ENCODE assay signal across 21 cellular contexts in the genomic region with DNA sequence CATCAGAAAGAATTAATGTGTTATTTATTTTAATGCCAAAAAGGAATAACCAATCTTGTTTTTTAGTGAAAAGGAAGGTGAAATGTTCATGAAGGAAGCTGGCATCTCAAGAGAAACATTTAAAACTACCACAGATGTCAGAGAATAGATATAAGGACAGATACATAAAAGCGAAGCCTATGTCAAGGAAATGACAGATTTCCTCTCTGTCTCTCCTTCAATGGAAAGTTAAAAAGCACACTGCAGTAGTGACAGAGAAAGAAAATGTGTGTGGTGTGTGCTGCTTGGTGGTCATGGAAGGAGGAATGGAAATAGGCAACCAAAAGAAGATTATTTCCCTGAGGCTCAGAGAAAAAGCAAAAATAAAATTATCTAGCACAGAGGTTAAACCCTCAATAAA. TPM values are rescaled to one million over a fixed set of nuclear protein-coding genes. Genes with fewer than 3 reads are reported as not detected.
DNase-seq lines count a peak whose midpoint lies in the region; ATAC-seq and TF ChIP-seq lines count a peak whose summit lies in the region.
"Had no signal": no experiment of that assay in that cellular context is flagged by ENCODE, and none has a peak within 500 bp of the region (broad histone marks: within the 10 kb centered on the region; RNA-seq: fewer than 3 reads in every experiment).

No MANE protein-coding gene starts in this region.

- H3K9me3 ChIP-seq in naive thymus-derived CD4-positive, alpha-beta T cell (ENCODE audit: control insufficient read depth in 2 of 3, low read length in 3 of 3): no peaks in the 10 kb centered on the region
- H3K9me3 ChIP-seq: A549 had no signal

- peaks cover 6% of the 10 kb centered on the region for H4K20me1 ChIP-seq in GM23338 (replicated peaks; ENCODE audit: insufficient read depth)

- H3K36me3 ChIP-seq in GM23338 (ENCODE audit: insufficient read depth): no peaks in the 10 kb centered on the region
- no peaks in the 10 kb centered on the region for H3K36me3 ChIP-seq in naive thymus-derived CD4-positive, alpha-beta T cell (ENCODE audit: control insufficient read depth in 2 of 3, insufficient read depth in 3 of 3, low read length in 3 of 3)

- no peaks in the 10 kb centered on the region for H3K9me2 ChIP-seq in GM23338 (ENCODE audit: insufficient read depth)

- CTCF ChIA-PET in activated naive CD4-positive, alpha-beta T cell treated with anti-CD3 and anti-CD28 coated beads, Interleukin-2, amount 10 ng/mL, durations not matched to agents 7 days and 5 days (lab: Charles Lee): no interaction called here
- CTCF ChIA-PET in naive thymus-derived CD4-positive, alpha-beta T cell (lab: Charles Lee): interaction anchor here (1.3 kb wide), 1 partner anchor 16 kb away, joined by 4 read pairs; no protein-coding TSS in a partner anchor

- peaks cover 94% of the 10 kb centered on the region for H3K27me3 ChIP-seq in GM23338 (ENCODE audit: insufficient read depth)
- no peaks in the 10 kb centered on the region for H3K27me3 ChIP-seq in naive thymus-derived CD4-positive, alpha-beta T cell (ENCODE audit: control insufficient read depth in 2 of 2, insufficient read depth in 2 of 2, low read length in 2 of 2)

- H3K36me3 Mint-ChIP-seq in activated naive CD4-positive, alpha-beta T cell treated with anti-CD3 and anti-CD28 coated beads, Interleukin-2, amount 50 U/mL, for 24 hours: no peaks in the 10 kb centered on the region
- no peaks in the 10 kb centered on the region for H3K36me3 Mint-ChIP-seq in activated naive CD4-positive, alpha-beta T cell treated with anti-CD3 and anti-CD28 coated beads, Interleukin-2, amount 10 ng/mL, durations not matched to agents 7 days and 5 days
- H3K36me3 Mint-ChIP-seq in GM23338 (ENCODE audit: low read depth): no peaks in the 10 kb centered on the region
- no peaks in the 10 kb centered on the region for H3K36me3 Mint-ChIP-seq in naive thymus-derived CD4-positive, alpha-beta T cell

- intact Hi-C loops in naive thymus-derived CD4-positive, alpha-beta T cell (cut with micrococcal nuclease): loop anchor here in 1 of 2 donors (2.0 kb wide), 1 partner anchor 16 kb away; no protein-coding TSS in a partner anchor

- H3K4me1 Mint-ChIP-seq in activated naive CD4-positive, alpha-beta T cell treated with anti-CD3 and anti-CD28 coated beads, Interleukin-2, amount 50 U/mL, for 24 hours: peaks cover 54% of the 10 kb centered on the region
- peaks cover 49% of the 10 kb centered on the region for H3K4me1 Mint-ChIP-seq in activated naive CD4-positive, alpha-beta T cell treated with anti-CD3 and anti-CD28 coated beads, Interleukin-2, amount 10 ng/mL, durations not matched to agents 7 days and 5 days
- H3K4me1 Mint-ChIP-seq in GM23338: peaks cover 61% of the 10 kb centered on the region
- peaks cover 20 to 74% (median 63%) of the 10 kb centered on the region in 7 donors for H3K4me1 Mint-ChIP-seq in naive thymus-derived CD4-positive, alpha-beta T cell

- no peak for ATAC-seq in GM23338
- peak; percentile 76 for ATAC-seq in naive thymus-derived CD4-positive, alpha-beta T cell
- no peak for ATAC-seq in SK-N-SH treated with all-trans-retinoic acid at 6 μM for 48 hours
- ATAC-seq: A549, HCT116, K562 had no signal

- peaks cover 50% of the 10 kb centered on the region for H3K4me1 ChIP-seq in GM23338 (ENCODE audit: insufficient read depth)
- H3K4me1 ChIP-seq in naive thymus-derived CD4-positive, alpha-beta T cell (ENCODE audit: control insufficient read depth in 2 of 2, insufficient read depth in 2 of 2, low read length in 2 of 2): peaks cover 0 to 31% of the 10 kb centered on the region in 2 donors
- H3K4me1 ChIP-seq: A549 had no signal

- H3K27ac Mint-ChIP-seq in activated naive CD4-positive, alpha-beta T cell treated with anti-CD3 and anti-CD28 coated beads, Interleukin-2, amount 50 U/mL, for 24 hours: peak overlapping the region; percentile 41
- H3K27ac Mint-ChIP-seq in activated naive CD4-positive, alpha-beta T cell treated with anti-CD3 and anti-CD28 coated beads, Interleukin-2, amount 10 ng/mL, durations not matched to agents 7 days and 5 days: no peak overlapping the region
- H3K27ac Mint-ChIP-seq in GM23338: no peak overlapping the region
- H3K27ac Mint-ChIP-seq in naive thymus-derived CD4-positive, alpha-beta T cell: peak overlapping the region in 8 of 9 donors; percentile 41 to 92 (median 85)
- H3K27ac Mint-ChIP-seq: HFFc6 had no signal

- H3K79me2 ChIP-seq in GM23338 (replicated peaks; ENCODE audit: insufficient read depth): no peaks in the 10 kb centered on the region

- H2AFZ ChIP-seq in GM23338: no peak overlapping the region

- peaks cover 13% of the 10 kb centered on the region for H3F3A ChIP-seq in GM23338 (replicated peaks; ENCODE audit: low read depth)

- no peak for DNase-seq in activated naive CD4-positive, alpha-beta T cell treated with anti-CD3 and anti-CD28 coated beads, Interleukin-2, amount 10 ng/mL, durations not matched to agents 7 days and 5 days
- DNase-seq in GM23338 (ENCODE audit: low spot score): no peak
- peak in 7 of 9 donors; percentile 35 to 73 (median 62) for DNase-seq in naive thymus-derived CD4-positive, alpha-beta T cell
- no peak for DNase-seq in foreskin fibroblast
- DNase-seq in midbrain (lab: John Stamatoyannopoulos, UW): no peak
- DNase-seq: AML-193, Calu3, DMS79 treated with DMSO at 0.1 percent for 48 hours, GF-D8, GOT3, H7, HFFc6 had no signal

- no peak for TF ChIP-seq CTCF in GM23338 (conservative IDR thresholded peaks at IDR 0.05; ENCODE audit: low read depth in 2 of 2)
- no peak for TF ChIP-seq CTCF in foreskin fibroblast (IDR thresholded peaks at IDR 0.05; ENCODE audit: low read depth, low read length)

- H3K27me3 Mint-ChIP-seq in activated naive CD4-positive, alpha-beta T cell treated with anti-CD3 and anti-CD28 coated beads, Interleukin-2, amount 50 U/mL, for 24 hours: no peaks in the 10 kb centered on the region
- peaks cover 15% of the 10 kb centered on the region for H3K27me3 Mint-ChIP-seq in activated naive CD4-positive, alpha-beta T cell treated with anti-CD3 and anti-CD28 coated beads, Interleukin-2, amount 10 ng/mL, durations not matched to agents 7 days and 5 days
- H3K27me3 Mint-ChIP-seq in GM23338 (ENCODE audit: insufficient read depth, low read depth, poor library complexity): peaks cover 94% of the 10 kb centered on the region
- H3K27me3 Mint-ChIP-seq in naive thymus-derived CD4-positive, alpha-beta T cell: no peaks in the 10 kb centered on the region

- no peak overlapping the region for H3K4me3 Mint-ChIP-seq in activated naive CD4-positive, alpha-beta T cell treated with anti-CD3 and anti-CD28 coated beads, Interleukin-2, amount 50 U/mL, for 24 hours
- no peak overlapping the region for H3K4me3 Mint-ChIP-seq in activated naive CD4-positive, alpha-beta T cell treated with anti-CD3 and anti-CD28 coated beads, Interleukin-2, amount 10 ng/mL, durations not matched to agents 7 days and 5 days
- H3K4me3 Mint-ChIP-seq in GM23338: no peak overlapping the region
- peak overlapping the region in 9 of 10 donors; percentile 5 to 71 (median 55) for H3K4me3 Mint-ChIP-seq in naive thymus-derived CD4-positive, alpha-beta T cell
- H3K4me3 Mint-ChIP-seq: HFFc6 had no signal

- POLR2A ChIA-PET in naive thymus-derived CD4-positive, alpha-beta T cell (lab: Charles Lee): no interaction called here

- H3K9me3 Mint-ChIP-seq in activated naive CD4-positive, alpha-beta T cell treated with anti-CD3 and anti-CD28 coated beads, Interleukin-2, amount 50 U/mL, for 24 hours: no peaks in the 10 kb centered on the region
- no peaks in the 10 kb centered on the region for H3K9me3 Mint-ChIP-seq in activated naive CD4-positive, alpha-beta T cell treated with anti-CD3 and anti-CD28 coated beads, Interleukin-2, amount 10 ng/mL, durations not matched to agents 7 days and 5 days
- H3K9me3 Mint-ChIP-seq in GM23338: no peaks in the 10 kb centered on the region
- H3K9me3 Mint-ChIP-seq in naive thymus-derived CD4-positive, alpha-beta T cell: no peaks in the 10 kb centered on the region
- H3K9me3 Mint-ChIP-seq: HFFc6 had no signal

- H3K4me3 ChIP-seq in GM23338: no peak overlapping the region
- H3K4me3 ChIP-seq in naive thymus-derived CD4-positive, alpha-beta T cell (ENCODE audit: low read length): no peak overlapping the region
- H3K4me3 ChIP-seq in foreskin fibroblast (ENCODE audit: low read depth in 1 of 2, low read length in 2 of 2): no peak overlapping the region
- H3K4me3 ChIP-seq: A549, K562 had no signal

- H3K27ac ChIP-seq in GM23338 (ENCODE audit: low read depth): no peak overlapping the region
- no peak overlapping the region for H3K27ac ChIP-seq in naive thymus-derived CD4-positive, alpha-beta T cell (ENCODE audit: low read depth, low read length)
- H3K27ac ChIP-seq: 22Rv1, A549, HL-60 had no signal

- H3K4me2 ChIP-seq in GM23338: peak overlapping the region; percentile 67
- H3K4me2 ChIP-seq: A549 had no signal

TF ChIP-seq in GM23338, 12 proteins besides CTCF, POLR2A, EP300 and RAD21:
- no peak for TF ChIP-seq STAT1 (IDR thresholded peaks at IDR 0.05; ENCODE audit: unreplicated experiment)

TF ChIP-seq in SK-N-SH treated with all-trans-retinoic acid at 6 μM for 48 hours, 23 proteins besides CTCF, POLR2A, EP300 and RAD21 (continues in another document):
- TF ChIP-seq, protein P1, sequence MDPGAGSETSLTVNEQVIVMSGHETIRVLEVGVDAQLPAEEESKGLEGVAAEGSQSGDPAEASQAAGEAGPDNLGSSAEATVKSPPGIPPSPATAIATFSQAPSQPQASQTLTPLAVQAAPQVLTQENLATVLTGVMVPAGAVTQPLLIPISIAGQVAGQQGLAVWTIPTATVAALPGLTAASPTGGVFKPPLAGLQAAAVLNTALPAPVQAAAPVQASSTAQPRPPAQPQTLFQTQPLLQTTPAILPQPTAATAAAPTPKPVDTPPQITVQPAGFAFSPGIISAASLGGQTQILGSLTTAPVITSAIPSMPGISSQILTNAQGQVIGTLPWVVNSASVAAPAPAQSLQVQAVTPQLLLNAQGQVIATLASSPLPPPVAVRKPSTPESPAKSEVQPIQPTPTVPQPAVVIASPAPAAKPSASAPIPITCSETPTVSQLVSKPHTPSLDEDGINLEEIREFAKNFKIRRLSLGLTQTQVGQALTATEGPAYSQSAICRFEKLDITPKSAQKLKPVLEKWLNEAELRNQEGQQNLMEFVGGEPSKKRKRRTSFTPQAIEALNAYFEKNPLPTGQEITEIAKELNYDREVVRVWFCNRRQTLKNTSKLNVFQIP (CRISPR knock-in tag; IDR thresholded peaks at IDR 0.05; ENCODE audit: borderline replicate concordance, low read depth): no peak

RNA-seq across cellular contexts. Expression of a gene that starts 9.2 kb away (rescaled TPM):
- not detected in 2 replicates for total RNA-seq in GM23338 (2014; rRNA removed; shearing (Covaris generic))
- polyA plus RNA-seq in GM23338 (2016; fragmentation: Nextera tagmentation; extraction: Ambion mirVana): not detected in 2 replicates
- total RNA-seq in naive thymus-derived CD4-positive, alpha-beta T cell: not detected
- not detected for polyA plus RNA-seq in naive thymus-derived CD4-positive, alpha-beta T cell
- total RNA-seq: Calu3, HFFc6, HT1080, K562 had no signal
- polyA plus RNA-seq: A549, BJ, K562 had no signal

RNA-seq across cellular contexts. Expression of a gene that starts 46.2 kb away (rescaled TPM):
- not detected in 2 replicates for total RNA-seq in GM23338 (2014; rRNA removed; shearing (Covaris generic))
- 0.45 and 1.1 TPM in 2 replicates for polyA plus RNA-seq in GM23338 (2016; fragmentation: Nextera tagmentation; extraction: Ambion mirVana)
- not detected for total RNA-seq in naive thymus-derived CD4-positive, alpha-beta T cell
- not detected for polyA plus RNA-seq in naive thymus-derived CD4-positive, alpha-beta T cell
- total RNA-seq: HT1080, K562 had no signal
- polyA plus RNA-seq: A549, K562 had no signal

Comparison
In these comparisons a context has a peak if more than half of its experiments do, and no peak if none do; other contexts are left out.
1. H3K27ac Mint-ChIP-seq: peak in activated naive CD4-positive, alpha-beta T cell treated with anti-CD3 and anti-CD28 coated beads, Interleukin-2, amount 50 U/mL, for 24 hours (single experiment) and naive thymus-derived CD4-positive, alpha-beta T cell (8 of 9); none in activated naive CD4-positive, alpha-beta T cell treated with anti-CD3 and anti-CD28 coated beads, Interleukin-2, amount 10 ng/mL, durations not matched to agents 7 days and 5 days (single experiment) and GM23338 (single experiment).
2. H3K4me3 Mint-ChIP-seq: peak in naive thymus-derived CD4-positive, alpha-beta T cell (9 of 10); none in activated naive CD4-positive, alpha-beta T cell treated with anti-CD3 and anti-CD28 coated beads, Interleukin-2, amount 50 U/mL, for 24 hours (single experiment), activated naive CD4-positive, alpha-beta T cell treated with anti-CD3 and anti-CD28 coated beads, Interleukin-2, amount 10 ng/mL, durations not matched to agents 7 days and 5 days (single experiment) and GM23338 (single experiment).
3. DNase-seq: peak in naive thymus-derived CD4-positive, alpha-beta T cell (7 of 9); none in activated naive CD4-positive, alpha-beta T cell treated with anti-CD3 and anti-CD28 coated beads, Interleukin-2, amount 10 ng/mL, durations not matched to agents 7 days and 5 days (single experiment), GM23338 (single experiment), foreskin fibroblast (0 of 2) and midbrain (single experiment).